ENCODE assay signal across 9 cellular contexts in the genomic region with DNA sequence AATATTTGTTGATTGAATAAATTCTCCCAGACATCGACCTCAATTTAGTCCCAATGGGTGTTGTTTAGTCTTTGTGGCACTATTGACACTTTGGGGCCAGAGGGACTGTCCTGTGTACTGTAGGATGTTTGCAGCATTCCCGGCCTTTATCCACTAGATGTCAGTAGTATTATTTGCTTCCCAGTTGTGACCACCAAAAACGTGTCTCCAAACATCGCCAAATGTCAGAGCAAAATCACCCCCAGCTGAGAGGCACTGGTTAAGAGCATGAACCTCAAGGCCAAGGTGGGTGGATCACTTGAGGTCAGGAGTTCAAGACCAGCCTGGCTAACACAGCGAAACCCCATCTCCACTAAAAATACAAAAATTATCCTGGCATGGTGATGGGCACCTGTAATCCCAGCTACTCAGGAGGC. TPM values are rescaled to one million over a fixed set of nuclear protein-coding genes. Genes with fewer than 3 reads are reported as not detected.
DNase-seq lines count a peak whose midpoint lies in the region; TF ChIP-seq lines count a peak whose summit lies in the region.
"Had no signal": no experiment of that assay in that cellular context is flagged by ENCODE, and none has a peak within 500 bp of the region (broad histone marks: within the 10 kb centered on the region; RNA-seq: fewer than 3 reads in every experiment).

No MANE protein-coding gene starts in this region.

- no peak overlapping the region for H3K4me3 ChIP-seq in choroid plexus epithelial cell (ENCODE audit: low read depth, low read length)
- no peak overlapping the region for H3K4me3 ChIP-seq in suprapubic skin

- TF ChIP-seq CTCF in choroid plexus epithelial cell (conservative IDR thresholded peaks at IDR 0.05; ENCODE audit: low read depth, low read length) (peak; percentile 80), neural crest cell (conservative IDR thresholded peaks at IDR 0.05) (peak; percentile 63), GM13976 (IDR thresholded peaks at IDR 0.05; ENCODE audit: borderline replicate concordance, control extremely low read depth, extremely low read depth, insufficient read depth, missing control alignments) (no peak), suprapubic skin (IDR thresholded peaks at IDR 0.05) (no peak)

- no peaks in the 10 kb centered on the region for H3K4me1 Mint-ChIP-seq in neural crest cell

- no peaks in the 10 kb centered on the region for H3K36me3 ChIP-seq in suprapubic skin

- H3K9me3 Mint-ChIP-seq in neural crest cell = peaks cover 3% of the 10 kb centered on the region

- H3K27me3 Mint-ChIP-seq in neural crest cell (ENCODE audit: low read depth) = no peaks in the 10 kb centered on the region
- H3K27me3 Mint-ChIP-seq: activated naive CD8-positive, alpha-beta T cell had no signal

- TF ChIP-seq POLR2A in suprapubic skin (IDR thresholded peaks at IDR 0.05) = no peak

- H3K9me3 ChIP-seq in suprapubic skin = no peaks in the 10 kb centered on the region

- no peak for TF ChIP-seq EP300 in suprapubic skin (IDR thresholded peaks at IDR 0.05)

- no peaks in the 10 kb centered on the region for H3K4me1 ChIP-seq in suprapubic skin

- no peaks in the 10 kb centered on the region for H3K36me3 Mint-ChIP-seq in neural crest cell (ENCODE audit: low read depth)
- H3K36me3 Mint-ChIP-seq: activated naive CD8-positive, alpha-beta T cell had no signal

- 32% methylated on average over 5 of the region's 5 CpGs for WGBS in suprapubic skin

- H3K27me3 ChIP-seq in suprapubic skin = no peaks in the 10 kb centered on the region

- DNase-seq in GM04503 (ENCODE audit: low read depth) (peak; percentile 6), NCI-H460 (ENCODE audit: extremely low read depth, low read depth) (peak; percentile 46), choroid plexus epithelial cell (ENCODE audit: low read depth) (peak; percentile 71), neural crest cell (ENCODE audit: low read depth, low spot score) (no peak), GM13976 (ENCODE audit: low spot score) (no peak), GF-D8 (lab: John Stamatoyannopoulos, UW) (no peak), suprapubic skin (ENCODE audit: low spot score in 2 of 2) (no peak)
- no peak for DNase-seq in activated naive CD4-positive, alpha-beta T cell treated with anti-CD3 and anti-CD28 coated beads, Interleukin-2, amount 50 U/mL, for 16 hours

- no peak overlapping the region for H3K27ac Mint-ChIP-seq in neural crest cell (ENCODE audit: unreplicated experiment)
- H3K27ac Mint-ChIP-seq: activated naive CD8-positive, alpha-beta T cell had no signal

- H3K27ac ChIP-seq in suprapubic skin = no peak overlapping the region

- H3K4me3 Mint-ChIP-seq in neural crest cell = no peak overlapping the region
- H3K4me3 Mint-ChIP-seq: activated naive CD8-positive, alpha-beta T cell had no signal

- in situ Hi-C loops in GM13976 (cut with MboI; ENCODE audit: low sequenced_read_pairs, unreplicated experiment) = no loop called here

RNA-seq across cellular contexts. Expression of gene NLRP12, which starts 15.4 kb away (rescaled TPM):
- not detected in 2 replicates for total RNA-seq in NCI-H460 (2014; rRNA removed; shearing (Covaris generic))
- polyA plus RNA-seq in NCI-H460 (2014; cell fraction: nucleus; rRNA removed) = not detected in 2 replicates
- not detected in 2 replicates for total RNA-seq in neural crest cell
- under 1 TPM in 1 of 4 donors, not detected in 3; 0.18 TPM for total RNA-seq in suprapubic skin

RNA-seq across cellular contexts. Expression of gene MYADM, which starts 59.0 kb away (rescaled TPM):
- 38.6 and 49.5 TPM in 2 replicates for total RNA-seq in NCI-H460 (2014; rRNA removed; shearing (Covaris generic))
- 15.6 and 17.7 TPM in 2 replicates for polyA plus RNA-seq in NCI-H460 (2014; cell fraction: nucleus; rRNA removed)
- 15.0 and 19.1 TPM in 2 replicates for total RNA-seq in neural crest cell
- 10 to 100 TPM; 27.5 to 72.4 (median 67.4) TPM for total RNA-seq in suprapubic skin

Comparison
In these comparisons a context has a peak if more than half of its experiments do, and no peak if none do; other contexts are left out.
1. DNase-seq: peak in GM04503 (single experiment), NCI-H460 (single experiment) and choroid plexus epithelial cell (single experiment); none in neural crest cell (single experiment), GM13976 (single experiment), activated naive CD4-positive, alpha-beta T cell treated with anti-CD3 and anti-CD28 coated beads, Interleukin-2, amount 50 U/mL, for 16 hours (single experiment), GF-D8 (single experiment) and suprapubic skin (0 of 2).
2. CTCF ChIP-seq: peak in choroid plexus epithelial cell (single experiment) and neural crest cell (single experiment); none in GM13976 (single experiment) and suprapubic skin (0 of 2).